ENCODE assay signal across 8 cellular contexts in genomic region chr17:7282752-7283321, GRCh38. TPM values are rescaled to one million over a fixed set of nuclear protein-coding genes. Genes with fewer than 3 reads are reported as not detected.
DNase-seq lines count a peak whose midpoint lies in the region; ATAC-seq and TF ChIP-seq lines count a peak whose summit lies in the region.
"Had no signal": no experiment of that assay in that cellular context is flagged by ENCODE, and none has a peak within 500 bp of the region (broad histone marks: within the 10 kb centered on the region; RNA-seq: fewer than 3 reads in every experiment).

No MANE protein-coding gene starts in this region.

- no peaks in the 10 kb centered on the region for H3K9me3 Mint-ChIP-seq in endodermal cell

- no peak for ATAC-seq in GM21529 (IDR thresholded peaks at IDR 0.05; ENCODE audit: unreplicated experiment)

- H3K4me3 ChIP-seq in HUES64 (ENCODE audit: low read length): peak overlapping the region; percentile 81
- peak overlapping the region; percentile 67 for H3K4me3 ChIP-seq in endodermal cell (ENCODE audit: low read length)
- peak overlapping the region; percentile 59 for H3K4me3 ChIP-seq in neuron (ENCODE audit: low read length)
- H3K4me3 ChIP-seq in spleen: peak overlapping the region in 2 of 8 donors; percentile 45 to 50

- peaks cover 3% of the 10 kb centered on the region; the same call in 1 of the 2 replicates for H3K36me3 ChIP-seq in HUES64 (ENCODE audit: insufficient read depth, low read length)
- H3K36me3 ChIP-seq in endodermal cell (ENCODE audit: control insufficient read depth, insufficient read depth, low read length): no peaks in the 10 kb centered on the region
- H3K36me3 ChIP-seq in neuron (ENCODE audit: insufficient read depth, low read length): no peaks in the 10 kb centered on the region
- no peaks in the 10 kb centered on the region for H3K36me3 ChIP-seq in spleen

- no peak overlapping the region for H3K27ac ChIP-seq in HUES64 (ENCODE audit: low read depth, low read length)
- H3K27ac ChIP-seq in endodermal cell (ENCODE audit: low read depth, low read length): no peak overlapping the region
- peak overlapping the region in 1 of 8 donors; percentile 60 for H3K27ac ChIP-seq in spleen

- TF ChIP-seq POLR2A in spleen (IDR thresholded peaks at IDR 0.05): no peak

- intact Hi-C loops in spleen (cut with DNase I; ENCODE audit: low total_unique reads): no loop called here

- peak overlapping the region; percentile 60 for H3K4me3 Mint-ChIP-seq in endodermal cell

- H3K27ac Mint-ChIP-seq in endodermal cell: no peak overlapping the region

- no peaks in the 10 kb centered on the region for H3K9me3 ChIP-seq in HUES64 (ENCODE audit: insufficient read depth, low read depth, low read length)
- H3K9me3 ChIP-seq in endodermal cell (ENCODE audit: control insufficient read depth, low read length): no peaks in the 10 kb centered on the region
- H3K9me3 ChIP-seq in neuron (ENCODE audit: low read length): no peaks in the 10 kb centered on the region
- no peaks in the 10 kb centered on the region for H3K9me3 ChIP-seq in spleen

- WGBS in HUES64: 84% methylated on average over 6 of the region's 6 CpGs
- 83 to 85% methylated on average over 4 to 6 of the region's 6 CpGs for WGBS in endodermal cell (ENCODE audit: insufficient coverage in 1 of 2, insufficient read length in 1 of 2), 2 experiments
- 52 to 57% (median 53%) methylated on average over 6 of the region's 6 CpGs for WGBS in spleen, 5 donors

- H3K27me3 ChIP-seq in HUES64 (ENCODE audit: insufficient read depth, low read length) (peaks cover 13% of the 10 kb centered on the region), endodermal cell (ENCODE audit: control insufficient read depth, insufficient read depth, low read length, poor library complexity, severe bottlenecking) (peaks cover 16% of the 10 kb centered on the region), neuron (ENCODE audit: insufficient read depth, low read length) (no peaks in the 10 kb centered on the region), spleen (replicated peaks in 1 of 7) (peaks cover 0 to 77% (median 20%) of the 10 kb centered on the region in 7 donors)

- CTCF ChIA-PET in GM10248 (lab: Yijun Ruan, JAX): interaction anchor here (1.3 to 8.4 kb wide), 4 partner anchors 9 to 26 kb away, joined by 3 to 80 read pairs (median 14); no protein-coding TSS in a partner anchor

- no peak overlapping the region for H2AFZ ChIP-seq in neuron (ENCODE audit: low read depth, low read length)

- no peaks in the 10 kb centered on the region for H3K36me3 Mint-ChIP-seq in endodermal cell (ENCODE audit: low read depth)

- peaks cover 37% of the 10 kb centered on the region for H3K27me3 Mint-ChIP-seq in endodermal cell (ENCODE audit: insufficient read depth)

- H3K9ac ChIP-seq in HUES64 (ENCODE audit: low read depth, low read length) (no peak overlapping the region), endodermal cell (ENCODE audit: extremely low read depth, low read length, poor library complexity, severe bottlenecking) (no peak overlapping the region)

- no peak for TF ChIP-seq CTCF in GM10248 (IDR thresholded peaks at IDR 0.05; ENCODE audit: control extremely low read depth, extremely low read depth, low read depth, missing control alignments)
- TF ChIP-seq CTCF in endodermal cell (conservative IDR thresholded peaks at IDR 0.05): no peak
- TF ChIP-seq CTCF in spleen (IDR thresholded peaks at IDR 0.05 in 8 of 11, conservative IDR thresholded peaks at IDR 0.05 in 3 of 11): no peak

- POLR2A ChIA-PET in GM10248 (lab: Yijun Ruan, JAX): interaction anchor here (0.6 kb wide), 1 partner anchor 277 kb away, joined by 3 read pairs; no protein-coding TSS in a partner anchor

- peak; percentile 26 for DNase-seq in GM10248 (ENCODE audit: extremely low spot score)
- no peak for DNase-seq in endodermal cell
- no peak for DNase-seq in spleen
- DNase-seq in NCI-H1092 (lab: John Stamatoyannopoulos, UW): no peak

- H3K4me1 Mint-ChIP-seq in endodermal cell: peaks cover 6% of the 10 kb centered on the region

- H3K4me1 ChIP-seq in HUES64 (ENCODE audit: insufficient read depth, low read length) (peaks cover 6% of the 10 kb centered on the region; the same call in 1 of the 2 replicates), endodermal cell (ENCODE audit: control insufficient read depth, insufficient read depth, low read length) (peaks cover 5% of the 10 kb centered on the region), neuron (ENCODE audit: insufficient read depth, low read length) (peaks cover 14% of the 10 kb centered on the region), spleen (peaks cover 17 to 34% (median 30%) of the 10 kb centered on the region in 6 donors)

RNA-seq across cellular contexts. Expression of gene SLC2A4, which starts 1.3 kb away (rescaled TPM):
- 2.6 TPM for polyA plus RNA-seq in HUES64 (2013, experiment 1 of 2)
- 3.6 TPM for polyA plus RNA-seq in HUES64 (2013, experiment 2 of 2)
- total RNA-seq in endodermal cell: 1 to 10 TPM; 2.2 to 5.4 TPM
- 3.3 TPM for polyA plus RNA-seq in endodermal cell (2013, experiment 1 of 2)
- polyA plus RNA-seq in endodermal cell (2013, experiment 2 of 2): 2.3 TPM
- total RNA-seq in spleen: 1 to 10 TPM in 1 of 7 donors, under 1 TPM in 6; 0.39 to 1.6 (median 0.51) TPM
- polyA plus RNA-seq in spleen: under 1 TPM; 0.07 to 0.56 (median 0.29) TPM
- total RNA-seq: mononuclear cell had no signal

RNA-seq across cellular contexts. Expression of gene YBX2, which starts 11.6 kb away (rescaled TPM):
- 12.9 TPM for polyA plus RNA-seq in HUES64 (2013, experiment 1 of 2)
- polyA plus RNA-seq in HUES64 (2013, experiment 2 of 2): 20.0 TPM
- total RNA-seq in endodermal cell: 10 to 100 TPM in 1 of 2 donors, 1 to 10 TPM in 1; 6.6 to 15.9 TPM
- 8.7 TPM for polyA plus RNA-seq in endodermal cell (2013, experiment 1 of 2)
- polyA plus RNA-seq in endodermal cell (2013, experiment 2 of 2): 6.3 TPM
- total RNA-seq in spleen: under 1 TPM in 3 of 7 donors, not detected in 4; 0.11 to 0.40 (median 0.19) TPM
- under 1 TPM; 0.09 to 0.22 (median 0.12) TPM for polyA plus RNA-seq in spleen
- total RNA-seq: mononuclear cell had no signal

RNA-seq across cellular contexts. Expression of gene CLDN7, which starts 20.6 kb away (rescaled TPM):
- polyA plus RNA-seq in HUES64 (2013, experiment 1 of 2): 38.4 TPM
- polyA plus RNA-seq in HUES64 (2013, experiment 2 of 2): 37.5 TPM
- total RNA-seq in endodermal cell (100 to 1,000 TPM; 142 to 149 TPM), spleen (1 to 10 TPM in 6 of 7 donors, under 1 TPM in 1; 0.74 to 6.6 (median 2.4) TPM)
- 12.5 TPM for polyA plus RNA-seq in endodermal cell (2013, experiment 1 of 2)
- 6.7 TPM for polyA plus RNA-seq in endodermal cell (2013, experiment 2 of 2)
- 1 to 10 TPM; 2.9 to 6.0 (median 4.3) TPM for polyA plus RNA-seq in spleen

RNA-seq across cellular contexts. Expression of gene EIF5A, which starts 24.6 kb away (rescaled TPM):
- polyA plus RNA-seq in HUES64 (2013, experiment 1 of 2): 931 TPM
- 788 TPM for polyA plus RNA-seq in HUES64 (2013, experiment 2 of 2)
- total RNA-seq in endodermal cell (100 to 1,000 TPM; 488 to 556 TPM), spleen (100 to 1,000 TPM; 117 to 326 (median 244) TPM)
- 427 TPM for polyA plus RNA-seq in endodermal cell (2013, experiment 1 of 2)
- polyA plus RNA-seq in endodermal cell (2013, experiment 2 of 2): 440 TPM
- polyA plus RNA-seq in spleen: 100 to 1,000 TPM; 310 to 426 (median 376) TPM

RNA-seq across cellular contexts. Expression of gene ELP5, which starts 30.8 kb away (rescaled TPM):
- polyA plus RNA-seq in HUES64 (2013, experiment 1 of 2): 67.1 TPM
- polyA plus RNA-seq in HUES64 (2013, experiment 2 of 2): 60.7 TPM
- total RNA-seq in endodermal cell (10 to 100 TPM; 45.3 to 68.0 TPM), spleen (10 to 100 TPM; 22.1 to 40.3 (median 36.3) TPM)
- 71.2 TPM for polyA plus RNA-seq in endodermal cell (2013, experiment 1 of 2)
- polyA plus RNA-seq in endodermal cell (2013, experiment 2 of 2): 61.3 TPM
- polyA plus RNA-seq in spleen: 10 to 100 TPM; 36.2 to 40.2 (median 37.2) TPM

Comparison
In these comparisons a context has a peak if more than half of its experiments do, and no peak if none do; other contexts are left out.
1. RNA of gene YBX2, which starts 11.6 kb away (total RNA-seq): 6.6 to 15.9 TPM in endodermal cell; 0.11 to 0.40 TPM in spleen; every median in the first group is over 4 times any median in the second.
2. RNA of gene CLDN7, which starts 20.6 kb away (total RNA-seq): 142 to 149 TPM in endodermal cell; 0.74 to 6.6 TPM in spleen; every median in the first group is over 10 times any median in the second.